1 cellular context compared by ENCODE assay signal in the genomic region with DNA sequence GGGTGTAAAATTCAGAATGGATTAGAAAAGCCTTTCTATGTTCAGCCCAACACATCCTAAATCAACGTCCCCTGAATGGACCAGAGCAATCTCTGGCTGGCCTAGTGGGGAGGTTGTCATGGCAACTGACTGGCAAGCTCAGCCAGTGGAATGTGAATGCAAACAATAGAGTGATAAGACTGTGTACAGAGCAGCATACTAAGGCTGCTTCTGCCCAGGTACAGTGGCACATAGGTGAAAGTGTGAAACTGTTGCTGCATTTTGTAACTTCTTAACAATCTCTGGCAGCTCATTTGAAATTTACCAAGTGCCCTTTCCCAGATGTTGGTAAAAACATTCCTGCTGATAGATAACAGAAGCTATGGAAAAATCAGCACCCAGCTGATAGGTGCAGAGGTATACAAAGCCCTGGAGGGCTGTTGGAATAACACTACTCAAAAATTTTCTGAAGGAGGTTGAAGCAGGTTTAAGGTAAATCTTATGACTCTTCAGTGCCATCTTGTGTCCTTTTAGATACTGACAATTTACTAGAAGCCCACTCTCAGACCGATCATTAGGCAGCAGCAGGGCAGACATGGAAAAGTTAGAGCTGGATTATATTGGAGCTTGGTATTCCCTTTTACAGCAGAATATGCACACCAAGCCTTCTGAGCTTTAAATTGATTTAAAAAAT.
A peak's percentile ranks its signal among the peaks of the same experiment; 100 is the strongest.
TF ChIP-seq lines count a peak whose summit lies in the region.

No MANE protein-coding gene starts in this region.

TF ChIP-seq in HepG2, 621 proteins besides CTCF, POLR2A, EP300 and RAD21 (continued from another document and continues in another):
- TF ChIP-seq, protein P1, sequence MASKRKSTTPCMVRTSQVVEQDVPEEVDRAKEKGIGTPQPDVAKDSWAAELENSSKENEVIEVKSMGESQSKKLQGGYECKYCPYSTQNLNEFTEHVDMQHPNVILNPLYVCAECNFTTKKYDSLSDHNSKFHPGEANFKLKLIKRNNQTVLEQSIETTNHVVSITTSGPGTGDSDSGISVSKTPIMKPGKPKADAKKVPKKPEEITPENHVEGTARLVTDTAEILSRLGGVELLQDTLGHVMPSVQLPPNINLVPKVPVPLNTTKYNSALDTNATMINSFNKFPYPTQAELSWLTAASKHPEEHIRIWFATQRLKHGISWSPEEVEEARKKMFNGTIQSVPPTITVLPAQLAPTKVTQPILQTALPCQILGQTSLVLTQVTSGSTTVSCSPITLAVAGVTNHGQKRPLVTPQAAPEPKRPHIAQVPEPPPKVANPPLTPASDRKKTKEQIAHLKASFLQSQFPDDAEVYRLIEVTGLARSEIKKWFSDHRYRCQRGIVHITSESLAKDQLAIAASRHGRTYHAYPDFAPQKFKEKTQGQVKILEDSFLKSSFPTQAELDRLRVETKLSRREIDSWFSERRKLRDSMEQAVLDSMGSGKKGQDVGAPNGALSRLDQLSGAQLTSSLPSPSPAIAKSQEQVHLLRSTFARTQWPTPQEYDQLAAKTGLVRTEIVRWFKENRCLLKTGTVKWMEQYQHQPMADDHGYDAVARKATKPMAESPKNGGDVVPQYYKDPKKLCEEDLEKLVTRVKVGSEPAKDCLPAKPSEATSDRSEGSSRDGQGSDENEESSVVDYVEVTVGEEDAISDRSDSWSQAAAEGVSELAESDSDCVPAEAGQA (IDR thresholded peaks at IDR 0.05; ENCODE audit: low read depth) = no peak
- TF ChIP-seq, protein P1 (CRISPR knock-in tag; IDR thresholded peaks at IDR 0.05; ENCODE audit: borderline replicate concordance) = no peak
- no peak for TF ChIP-seq KLF15 (CRISPR knock-in tag; IDR thresholded peaks at IDR 0.05; ENCODE audit: borderline replicate concordance)
- TF ChIP-seq KDM6A (CRISPR knock-in tag; IDR thresholded peaks at IDR 0.05; ENCODE audit: low read depth) = no peak
- TF ChIP-seq SNRNP70 (IDR thresholded peaks at IDR 0.05; ENCODE audit: low read depth, low read length) = no peak
- TF ChIP-seq ZKSCAN8 (CRISPR knock-in tag; IDR thresholded peaks at IDR 0.05; ENCODE audit: borderline replicate concordance) = no peak
- no peak for TF ChIP-seq ZFYVE20 (CRISPR knock-in tag; IDR thresholded peaks at IDR 0.05; ENCODE audit: borderline replicate concordance, low read depth)
- TF ChIP-seq SIX1 (CRISPR knock-in tag; IDR thresholded peaks at IDR 0.05; ENCODE audit: borderline replicate concordance) = no peak
- no peak for TF ChIP-seq ZNF782 (CRISPR knock-in tag; IDR thresholded peaks at IDR 0.05; ENCODE audit: borderline replicate concordance)
- TF ChIP-seq FOXA3 (CRISPR knock-in tag; IDR thresholded peaks at IDR 0.05) = peak; percentile 94
- no peak for TF ChIP-seq MATR3 (CRISPR knock-in tag; IDR thresholded peaks at IDR 0.05)
- TF ChIP-seq, protein P2, sequence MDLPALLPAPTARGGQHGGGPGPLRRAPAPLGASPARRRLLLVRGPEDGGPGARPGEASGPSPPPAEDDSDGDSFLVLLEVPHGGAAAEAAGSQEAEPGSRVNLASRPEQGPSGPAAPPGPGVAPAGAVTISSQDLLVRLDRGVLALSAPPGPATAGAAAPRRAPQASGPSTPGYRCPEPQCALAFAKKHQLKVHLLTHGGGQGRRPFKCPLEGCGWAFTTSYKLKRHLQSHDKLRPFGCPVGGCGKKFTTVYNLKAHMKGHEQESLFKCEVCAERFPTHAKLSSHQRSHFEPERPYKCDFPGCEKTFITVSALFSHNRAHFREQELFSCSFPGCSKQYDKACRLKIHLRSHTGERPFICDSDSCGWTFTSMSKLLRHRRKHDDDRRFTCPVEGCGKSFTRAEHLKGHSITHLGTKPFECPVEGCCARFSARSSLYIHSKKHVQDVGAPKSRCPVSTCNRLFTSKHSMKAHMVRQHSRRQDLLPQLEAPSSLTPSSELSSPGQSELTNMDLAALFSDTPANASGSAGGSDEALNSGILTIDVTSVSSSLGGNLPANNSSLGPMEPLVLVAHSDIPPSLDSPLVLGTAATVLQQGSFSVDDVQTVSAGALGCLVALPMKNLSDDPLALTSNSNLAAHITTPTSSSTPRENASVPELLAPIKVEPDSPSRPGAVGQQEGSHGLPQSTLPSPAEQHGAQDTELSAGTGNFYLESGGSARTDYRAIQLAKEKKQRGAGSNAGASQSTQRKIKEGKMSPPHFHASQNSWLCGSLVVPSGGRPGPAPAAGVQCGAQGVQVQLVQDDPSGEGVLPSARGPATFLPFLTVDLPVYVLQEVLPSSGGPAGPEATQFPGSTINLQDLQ (CRISPR knock-in tag; IDR thresholded peaks at IDR 0.05) = no peak
- TF ChIP-seq, protein P3, sequence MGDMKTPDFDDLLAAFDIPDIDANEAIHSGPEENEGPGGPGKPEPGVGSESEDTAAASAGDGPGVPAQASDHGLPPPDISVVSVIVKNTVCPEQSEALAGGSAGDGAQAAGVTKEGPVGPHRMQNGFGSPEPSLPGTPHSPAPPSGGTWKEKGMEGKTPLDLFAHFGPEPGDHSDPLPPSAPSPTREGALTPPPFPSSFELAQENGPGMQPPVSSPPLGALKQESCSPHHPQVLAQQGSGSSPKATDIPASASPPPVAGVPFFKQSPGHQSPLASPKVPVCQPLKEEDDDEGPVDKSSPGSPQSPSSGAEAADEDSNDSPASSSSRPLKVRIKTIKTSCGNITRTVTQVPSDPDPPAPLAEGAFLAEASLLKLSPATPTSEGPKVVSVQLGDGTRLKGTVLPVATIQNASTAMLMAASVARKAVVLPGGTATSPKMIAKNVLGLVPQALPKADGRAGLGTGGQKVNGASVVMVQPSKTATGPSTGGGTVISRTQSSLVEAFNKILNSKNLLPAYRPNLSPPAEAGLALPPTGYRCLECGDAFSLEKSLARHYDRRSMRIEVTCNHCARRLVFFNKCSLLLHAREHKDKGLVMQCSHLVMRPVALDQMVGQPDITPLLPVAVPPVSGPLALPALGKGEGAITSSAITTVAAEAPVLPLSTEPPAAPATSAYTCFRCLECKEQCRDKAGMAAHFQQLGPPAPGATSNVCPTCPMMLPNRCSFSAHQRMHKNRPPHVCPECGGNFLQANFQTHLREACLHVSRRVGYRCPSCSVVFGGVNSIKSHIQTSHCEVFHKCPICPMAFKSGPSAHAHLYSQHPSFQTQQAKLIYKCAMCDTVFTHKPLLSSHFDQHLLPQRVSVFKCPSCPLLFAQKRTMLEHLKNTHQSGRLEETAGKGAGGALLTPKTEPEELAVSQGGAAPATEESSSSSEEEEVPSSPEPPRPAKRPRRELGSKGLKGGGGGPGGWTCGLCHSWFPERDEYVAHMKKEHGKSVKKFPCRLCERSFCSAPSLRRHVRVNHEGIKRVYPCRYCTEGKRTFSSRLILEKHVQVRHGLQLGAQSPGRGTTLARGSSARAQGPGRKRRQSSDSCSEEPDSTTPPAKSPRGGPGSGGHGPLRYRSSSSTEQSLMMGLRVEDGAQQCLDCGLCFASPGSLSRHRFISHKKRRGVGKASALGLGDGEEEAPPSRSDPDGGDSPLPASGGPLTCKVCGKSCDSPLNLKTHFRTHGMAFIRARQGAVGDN (CRISPR knock-in tag; IDR thresholded peaks at IDR 0.05) = no peak
- TF ChIP-seq, protein P4, sequence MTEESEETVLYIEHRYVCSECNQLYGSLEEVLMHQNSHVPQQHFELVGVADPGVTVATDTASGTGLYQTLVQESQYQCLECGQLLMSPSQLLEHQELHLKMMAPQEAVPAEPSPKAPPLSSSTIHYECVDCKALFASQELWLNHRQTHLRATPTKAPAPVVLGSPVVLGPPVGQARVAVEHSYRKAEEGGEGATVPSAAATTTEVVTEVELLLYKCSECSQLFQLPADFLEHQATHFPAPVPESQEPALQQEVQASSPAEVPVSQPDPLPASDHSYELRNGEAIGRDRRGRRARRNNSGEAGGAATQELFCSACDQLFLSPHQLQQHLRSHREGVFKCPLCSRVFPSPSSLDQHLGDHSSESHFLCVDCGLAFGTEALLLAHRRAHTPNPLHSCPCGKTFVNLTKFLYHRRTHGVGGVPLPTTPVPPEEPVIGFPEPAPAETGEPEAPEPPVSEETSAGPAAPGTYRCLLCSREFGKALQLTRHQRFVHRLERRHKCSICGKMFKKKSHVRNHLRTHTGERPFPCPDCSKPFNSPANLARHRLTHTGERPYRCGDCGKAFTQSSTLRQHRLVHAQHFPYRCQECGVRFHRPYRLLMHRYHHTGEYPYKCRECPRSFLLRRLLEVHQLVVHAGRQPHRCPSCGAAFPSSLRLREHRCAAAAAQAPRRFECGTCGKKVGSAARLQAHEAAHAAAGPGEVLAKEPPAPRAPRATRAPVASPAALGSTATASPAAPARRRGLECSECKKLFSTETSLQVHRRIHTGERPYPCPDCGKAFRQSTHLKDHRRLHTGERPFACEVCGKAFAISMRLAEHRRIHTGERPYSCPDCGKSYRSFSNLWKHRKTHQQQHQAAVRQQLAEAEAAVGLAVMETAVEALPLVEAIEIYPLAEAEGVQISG (CRISPR knock-in tag; IDR thresholded peaks at IDR 0.05) = no peak
- TF ChIP-seq SNAPC2 (CRISPR knock-in tag; IDR thresholded peaks at IDR 0.05) = no peak
- no peak for TF ChIP-seq ZNF780A (CRISPR knock-in tag; IDR thresholded peaks at IDR 0.05)
- no peak for TF ChIP-seq NKX3-1 (CRISPR knock-in tag; IDR thresholded peaks at IDR 0.05)
- TF ChIP-seq RFX5 (IDR thresholded peaks at IDR 0.05; ENCODE audit: low read depth, low read length) = peak; percentile 68; the same call in 1 of the 2 replicates
- TF ChIP-seq HCFC1 (IDR thresholded peaks at IDR 0.05; ENCODE audit: low read depth, low read length) = no peak
- no peak for TF ChIP-seq ZNF550 (CRISPR knock-in tag; IDR thresholded peaks at IDR 0.05; ENCODE audit: borderline replicate concordance)
- TF ChIP-seq, protein P5, sequence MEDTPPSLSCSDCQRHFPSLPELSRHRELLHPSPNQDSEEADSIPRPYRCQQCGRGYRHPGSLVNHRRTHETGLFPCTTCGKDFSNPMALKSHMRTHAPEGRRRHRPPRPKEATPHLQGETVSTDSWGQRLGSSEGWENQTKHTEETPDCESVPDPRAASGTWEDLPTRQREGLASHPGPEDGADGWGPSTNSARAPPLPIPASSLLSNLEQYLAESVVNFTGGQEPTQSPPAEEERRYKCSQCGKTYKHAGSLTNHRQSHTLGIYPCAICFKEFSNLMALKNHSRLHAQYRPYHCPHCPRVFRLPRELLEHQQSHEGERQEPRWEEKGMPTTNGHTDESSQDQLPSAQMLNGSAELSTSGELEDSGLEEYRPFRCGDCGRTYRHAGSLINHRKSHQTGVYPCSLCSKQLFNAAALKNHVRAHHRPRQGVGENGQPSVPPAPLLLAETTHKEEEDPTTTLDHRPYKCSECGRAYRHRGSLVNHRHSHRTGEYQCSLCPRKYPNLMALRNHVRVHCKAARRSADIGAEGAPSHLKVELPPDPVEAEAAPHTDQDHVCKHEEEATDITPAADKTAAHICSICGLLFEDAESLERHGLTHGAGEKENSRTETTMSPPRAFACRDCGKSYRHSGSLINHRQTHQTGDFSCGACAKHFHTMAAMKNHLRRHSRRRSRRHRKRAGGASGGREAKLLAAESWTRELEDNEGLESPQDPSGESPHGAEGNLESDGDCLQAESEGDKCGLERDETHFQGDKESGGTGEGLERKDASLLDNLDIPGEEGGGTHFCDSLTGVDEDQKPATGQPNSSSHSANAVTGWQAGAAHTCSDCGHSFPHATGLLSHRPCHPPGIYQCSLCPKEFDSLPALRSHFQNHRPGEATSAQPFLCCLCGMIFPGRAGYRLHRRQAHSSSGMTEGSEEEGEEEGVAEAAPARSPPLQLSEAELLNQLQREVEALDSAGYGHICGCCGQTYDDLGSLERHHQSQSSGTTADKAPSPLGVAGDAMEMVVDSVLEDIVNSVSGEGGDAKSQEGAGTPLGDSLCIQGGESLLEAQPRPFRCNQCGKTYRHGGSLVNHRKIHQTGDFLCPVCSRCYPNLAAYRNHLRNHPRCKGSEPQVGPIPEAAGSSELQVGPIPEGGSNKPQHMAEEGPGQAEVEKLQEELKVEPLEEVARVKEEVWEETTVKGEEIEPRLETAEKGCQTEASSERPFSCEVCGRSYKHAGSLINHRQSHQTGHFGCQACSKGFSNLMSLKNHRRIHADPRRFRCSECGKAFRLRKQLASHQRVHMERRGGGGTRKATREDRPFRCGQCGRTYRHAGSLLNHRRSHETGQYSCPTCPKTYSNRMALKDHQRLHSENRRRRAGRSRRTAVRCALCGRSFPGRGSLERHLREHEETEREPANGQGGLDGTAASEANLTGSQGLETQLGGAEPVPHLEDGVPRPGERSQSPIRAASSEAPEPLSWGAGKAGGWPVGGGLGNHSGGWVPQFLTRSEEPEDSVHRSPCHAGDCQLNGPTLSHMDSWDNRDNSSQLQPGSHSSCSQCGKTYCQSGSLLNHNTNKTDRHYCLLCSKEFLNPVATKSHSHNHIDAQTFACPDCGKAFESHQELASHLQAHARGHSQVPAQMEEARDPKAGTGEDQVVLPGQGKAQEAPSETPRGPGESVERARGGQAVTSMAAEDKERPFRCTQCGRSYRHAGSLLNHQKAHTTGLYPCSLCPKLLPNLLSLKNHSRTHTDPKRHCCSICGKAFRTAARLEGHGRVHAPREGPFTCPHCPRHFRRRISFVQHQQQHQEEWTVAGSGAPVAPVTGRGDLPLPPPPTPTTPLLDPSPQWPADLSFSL (CRISPR knock-in tag; IDR thresholded peaks at IDR 0.05) = no peak
- peak; percentile 79 for TF ChIP-seq FOXA1 (IDR thresholded peaks at IDR 0.05)
- peak; percentile 94 for TF ChIP-seq FOXA1 (CRISPR knock-in tag; IDR thresholded peaks at IDR 0.05)
- TF ChIP-seq FIP1L1 (IDR thresholded peaks at IDR 0.05; ENCODE audit: borderline replicate concordance, insufficient read depth, low read depth, low read length) = no peak
- TF ChIP-seq ZNF619 (CRISPR knock-in tag; IDR thresholded peaks at IDR 0.05) = no peak
- TF ChIP-seq, protein P6, sequence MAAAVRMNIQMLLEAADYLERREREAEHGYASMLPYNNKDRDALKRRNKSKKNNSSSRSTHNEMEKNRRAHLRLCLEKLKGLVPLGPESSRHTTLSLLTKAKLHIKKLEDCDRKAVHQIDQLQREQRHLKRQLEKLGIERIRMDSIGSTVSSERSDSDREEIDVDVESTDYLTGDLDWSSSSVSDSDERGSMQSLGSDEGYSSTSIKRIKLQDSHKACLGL (CRISPR knock-in tag; IDR thresholded peaks at IDR 0.05) = no peak
- TF ChIP-seq ZBTB3 (CRISPR knock-in tag; IDR thresholded peaks at IDR 0.05; ENCODE audit: borderline replicate concordance, low read depth) = no peak
- no peak for TF ChIP-seq ZSCAN31 (CRISPR knock-in tag; IDR thresholded peaks at IDR 0.05; ENCODE audit: low read depth)
- no peak for TF ChIP-seq FLYWCH1 (CRISPR knock-in tag; IDR thresholded peaks at IDR 0.05)
- no peak for TF ChIP-seq ZBTB20 (CRISPR knock-in tag; IDR thresholded peaks at IDR 0.05; ENCODE audit: borderline replicate concordance, low read depth)
